Comparison of ENCODE assay signal across 1 cellular context in genomic region chr21:19433623-19434022, GRCh38.
TF ChIP-seq lines count a peak whose summit lies in the region.

No MANE protein-coding gene starts in this region.

TF ChIP-seq in K562, 482 proteins besides CTCF, POLR2A, EP300 and RAD21 (continued from another document and continues in another):
- TF ChIP-seq E2F4 (CRISPR knock-in tag; IDR thresholded peaks at IDR 0.05; ENCODE audit: low read depth) = no peak
- TF ChIP-seq ZNF316 (IDR thresholded peaks at IDR 0.05) = no peak
- peak; percentile 59; the same call in 1 of the 2 replicates for TF ChIP-seq NCOA1 (IDR thresholded peaks at IDR 0.05; ENCODE audit: low read depth)
- no peak for TF ChIP-seq PTBP1 (IDR thresholded peaks at IDR 0.05; ENCODE audit: low read depth, low read length)
- no peak for TF ChIP-seq FOXO4 (CRISPR knock-in tag; IDR thresholded peaks at IDR 0.05)
- TF ChIP-seq PREB (CRISPR knock-in tag; IDR thresholded peaks at IDR 0.05) = no peak
- no peak for TF ChIP-seq SFPQ (IDR thresholded peaks at IDR 0.05; ENCODE audit: low read depth, low read length)
- no peak for TF ChIP-seq POLR3G (IDR thresholded peaks at IDR 0.05; ENCODE audit: extremely low read depth, insufficient read length, insufficient replicate concordance)
- no peak for TF ChIP-seq MTF1 (CRISPR knock-in tag; IDR thresholded peaks at IDR 0.05; ENCODE audit: borderline replicate concordance)
- TF ChIP-seq ZC3H11A (IDR thresholded peaks at IDR 0.05; ENCODE audit: low read depth, low read length) = no peak
- no peak for TF ChIP-seq POLR3A (IDR thresholded peaks at IDR 0.05; ENCODE audit: borderline replicate concordance, extremely low read depth, insufficient read depth, insufficient read length)
- TF ChIP-seq ARID2 (IDR thresholded peaks at IDR 0.05) = no peak
- no peak for TF ChIP-seq MCM3 (IDR thresholded peaks at IDR 0.05)
- TF ChIP-seq ZBTB43 (CRISPR knock-in tag; IDR thresholded peaks at IDR 0.05) = no peak
- peak; percentile 72 for TF ChIP-seq SMARCE1 (IDR thresholded peaks at IDR 0.05)
- no peak for TF ChIP-seq RBM14 (IDR thresholded peaks at IDR 0.05; ENCODE audit: borderline replicate concordance, insufficient read depth, low read depth, low read length)
- TF ChIP-seq ATF3 (IDR thresholded peaks at IDR 0.05) = no peak
- no peak for TF ChIP-seq ATF3 (CRISPR knock-in tag; conservative IDR thresholded peaks at IDR 0.05)
- no peak for TF ChIP-seq MXI1 (IDR thresholded peaks at IDR 0.05; ENCODE audit: low read depth, low read length)
- no peak for TF ChIP-seq RHOXF2B (CRISPR knock-in tag; conservative IDR thresholded peaks at IDR 0.05)
- no peak for TF ChIP-seq MBD1 (CRISPR knock-in tag; IDR thresholded peaks at IDR 0.05)
- TF ChIP-seq ZNF668 (CRISPR knock-in tag; IDR thresholded peaks at IDR 0.05) = no peak
- TF ChIP-seq LEF1 (IDR thresholded peaks at IDR 0.05) = peak; percentile 45; the same call in 1 of the 2 replicates
- TF ChIP-seq MYC (IDR thresholded peaks at IDR 0.05; ENCODE audit: low read depth, low read length) = no peak
- no peak for TF ChIP-seq MYC (CRISPR knock-in tag; IDR thresholded peaks at IDR 0.05; ENCODE audit: borderline replicate concordance, low read depth)
- TF ChIP-seq TFE3 (CRISPR knock-in tag; IDR thresholded peaks at IDR 0.05) = no peak
- TF ChIP-seq KHSRP (IDR thresholded peaks at IDR 0.05) = no peak
- no peak for TF ChIP-seq PTRF (tag; IDR thresholded peaks at IDR 0.05)
- no peak for TF ChIP-seq ZSCAN29 (IDR thresholded peaks at IDR 0.05)
- TF ChIP-seq CHD1 (IDR thresholded peaks at IDR 0.05; ENCODE audit: low read length) = no peak
- no peak for TF ChIP-seq ZNF79 (CRISPR knock-in tag; IDR thresholded peaks at IDR 0.05; ENCODE audit: low read depth)
- no peak for TF ChIP-seq NFIX (CRISPR knock-in tag; IDR thresholded peaks at IDR 0.05; ENCODE audit: low read depth)
- no peak for TF ChIP-seq ZNF696 (CRISPR knock-in tag; conservative IDR thresholded peaks at IDR 0.05)
- no peak for TF ChIP-seq U2AF1 (optimal IDR thresholded peaks at IDR 0.05; ENCODE audit: low read depth, low read length)
- TF ChIP-seq TEAD2 (tag; IDR thresholded peaks at IDR 0.05) = no peak
- no peak for TF ChIP-seq ZBTB34 (CRISPR knock-in tag; IDR thresholded peaks at IDR 0.05)
- TF ChIP-seq TRIM24 (IDR thresholded peaks at IDR 0.05) = peak; percentile 56 to 69; a peak in 2 of 4 replicates
- no peak for TF ChIP-seq ZNF780A (CRISPR knock-in tag; IDR thresholded peaks at IDR 0.05)
- no peak for TF ChIP-seq HSF4 (CRISPR knock-in tag; IDR thresholded peaks at IDR 0.05; ENCODE audit: borderline replicate concordance)
- no peak for TF ChIP-seq ZBTB40 (IDR thresholded peaks at IDR 0.05)
- TF ChIP-seq ZBTB40 (CRISPR knock-in tag; IDR thresholded peaks at IDR 0.05) = no peak
- TF ChIP-seq KLF6 (CRISPR knock-in tag; IDR thresholded peaks at IDR 0.05; ENCODE audit: borderline replicate concordance) = no peak
